ENCODE assay signal across 27 cellular contexts in the genomic region with DNA sequence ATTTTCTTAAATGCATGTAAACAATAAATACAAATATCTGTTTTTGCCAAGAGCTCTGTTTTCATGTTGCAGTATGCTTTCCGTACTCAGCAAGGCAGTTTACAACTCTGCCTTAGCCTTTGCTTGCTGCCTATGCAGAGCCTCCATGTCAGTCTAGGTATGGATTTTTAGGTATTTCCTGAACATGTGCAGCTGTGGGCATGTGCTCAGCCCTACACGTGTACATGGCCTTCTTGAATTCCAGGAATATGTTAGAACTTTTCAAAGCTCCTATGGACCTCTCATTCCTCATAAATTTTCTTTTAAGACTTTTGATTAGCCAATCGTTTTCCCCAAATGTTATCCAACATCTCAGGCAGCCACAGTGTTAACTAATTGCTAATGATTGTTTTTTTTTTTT.
"Had no signal": no experiment of that assay in that cellular context is flagged by ENCODE, and none has a peak within 500 bp of the region (broad histone marks: within the 10 kb centered on the region; RNA-seq: fewer than 3 reads in every experiment).

No MANE protein-coding gene starts in this region.

- H3K27me3 ChIP-seq: colonic mucosa, esophagus muscularis mucosa, esophagus squamous epithelium, foreskin keratinocyte, gastrocnemius medialis, gastroesophageal sphincter, heart left ventricle, heart right ventricle had no signal

- H3K27ac Mint-ChIP-seq: dendritic cell treated with granulocyte-macrophage colony-stimulating factor and Interleukin-4, amounts not matched to agents 40 ng/mL and 50 ng/mL, for 4 days; effector memory CD8-positive, alpha-beta T cell; endodermal cell had no signal

- H3K27me3 Mint-ChIP-seq: dendritic cell treated with granulocyte-macrophage colony-stimulating factor and Interleukin-4, amounts not matched to agents 40 ng/mL and 50 ng/mL, for 4 days had no signal

- H3K4me3 Mint-ChIP-seq: dendritic cell treated with granulocyte-macrophage colony-stimulating factor and Interleukin-4, amounts not matched to agents 40 ng/mL and 50 ng/mL, for 4 days; effector memory CD8-positive, alpha-beta T cell; endodermal cell had no signal

- FAIRE-seq: colon, endothelial cell of umbilical vein had no signal

- H3K27ac ChIP-seq: colonic mucosa, coronary artery, dorsolateral prefrontal cortex, epithelial cell of prostate, esophagus muscularis mucosa, esophagus squamous epithelium, foreskin keratinocyte, gastrocnemius medialis, gastroesophageal sphincter, heart left ventricle, heart right ventricle had no signal

- H3K4me3 ChIP-seq: colonic mucosa, coronary artery, dorsolateral prefrontal cortex, esophagus muscularis mucosa, esophagus squamous epithelium, gastrocnemius medialis, gastroesophageal sphincter, heart left ventricle, heart right ventricle had no signal

- ATAC-seq: effector memory CD8-positive, alpha-beta T cell; esophagus mucosa; foreskin keratinocyte; gastrocnemius medialis; gastroesophageal sphincter; heart left ventricle; heart right ventricle had no signal

- H3K36me3 ChIP-seq: colonic mucosa, esophagus muscularis mucosa, esophagus squamous epithelium, gastrocnemius medialis, gastroesophageal sphincter, heart left ventricle, heart right ventricle had no signal

- H3K4me1 ChIP-seq: colonic mucosa, esophagus muscularis mucosa, esophagus squamous epithelium, foreskin keratinocyte, gastrocnemius medialis, gastroesophageal sphincter, heart left ventricle, heart right ventricle had no signal

- H3K9me3 ChIP-seq: colonic mucosa, esophagus muscularis mucosa, esophagus squamous epithelium, gastrocnemius medialis, gastroesophageal sphincter had no signal

- DNase-seq: colonic mucosa; cortex of kidney; dermis blood vessel endothelial cell; dorsolateral prefrontal cortex; effector CD4-positive, alpha-beta T cell; effector CD8-positive, alpha-beta T cell; effector memory CD4-positive, alpha-beta T cell; effector memory CD8-positive, alpha-beta T cell; endodermal cell; erythroblast; esophagus squamous epithelium; foreskin fibroblast; foreskin keratinocyte; foreskin melanocyte; gastrocnemius medialis; glutamatergic neuron; head of caudate nucleus; heart left ventricle; heart right ventricle had no signal
